Comparison of ENCODE assay signal across 8 cellular contexts in the genomic region with DNA sequence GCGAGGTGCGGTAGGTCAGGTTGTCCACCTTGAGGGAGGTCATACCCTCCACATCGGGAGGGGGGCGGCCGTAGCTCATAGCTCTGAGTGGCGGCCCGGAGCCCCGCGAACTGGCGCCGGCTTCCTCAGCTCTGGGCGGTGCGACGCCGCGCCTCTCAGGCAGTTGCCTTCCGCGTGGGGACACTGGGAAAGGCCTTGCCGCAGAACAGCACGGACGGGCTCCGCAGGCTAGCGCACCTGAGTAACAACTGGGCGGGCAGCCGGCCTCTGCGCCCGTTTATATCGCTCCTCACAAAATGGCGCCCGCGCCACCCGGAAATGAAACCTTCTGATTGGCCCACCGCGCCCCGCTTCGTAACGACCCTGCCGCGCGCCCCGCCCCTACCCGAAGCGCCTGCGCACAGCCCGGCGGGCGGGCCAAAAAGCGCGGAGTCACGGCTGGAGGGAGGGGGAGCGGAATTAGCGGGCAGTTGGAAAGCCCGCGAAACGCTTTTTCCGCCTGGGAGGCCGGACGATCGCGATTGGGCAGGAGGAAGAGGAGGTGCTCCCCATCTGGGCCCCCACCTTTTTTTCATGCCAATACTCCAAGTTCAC. TPM values are rescaled to one million over a fixed set of nuclear protein-coding genes. Genes with fewer than 3 reads are reported as not detected.
DNase-seq lines count a peak whose midpoint lies in the region; ATAC-seq lines count a peak whose summit lies in the region.

A gene with protein sequence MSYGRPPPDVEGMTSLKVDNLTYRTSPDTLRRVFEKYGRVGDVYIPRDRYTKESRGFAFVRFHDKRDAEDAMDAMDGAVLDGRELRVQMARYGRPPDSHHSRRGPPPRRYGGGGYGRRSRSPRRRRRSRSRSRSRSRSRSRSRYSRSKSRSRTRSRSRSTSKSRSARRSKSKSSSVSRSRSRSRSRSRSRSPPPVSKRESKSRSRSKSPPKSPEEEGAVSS (minus strand): TSS at position 250 of the 594 bp plus-strand sequence. CDS start 171 bp downstream, at position 79.

- H2BK5ac ChIP-seq in mesendoderm (ENCODE audit: low read length), result peak within 1 kb of the TSS; percentile 97

- H2BK120ac ChIP-seq in mesendoderm (ENCODE audit: low read depth, low read length), result peak within 1 kb of the TSS; percentile 83

- H2BK15ac ChIP-seq in mesendoderm (replicated peaks; ENCODE audit: low read depth), result no peak within 1 kb of the TSS

- H3K4me1 Mint-ChIP-seq in activated CD8-positive, alpha-beta memory T cell treated with anti-CD3 and anti-CD28 coated beads, Interleukin-2, amount 10 ng/mL, durations not matched to agents 7 days and 5 days, result peaks cover 42% of the 10 kb centered on the region

- H3K36me3 ChIP-seq in NT2/D1 (ENCODE audit: insufficient read depth, insufficient read length, low read length), result peaks cover 61% of the 10 kb centered on the region
- no peaks in the 10 kb centered on the region for H3K36me3 ChIP-seq in endocrine pancreas (ENCODE audit: control insufficient read depth, insufficient read depth, low read length)
- peaks cover 17% of the 10 kb centered on the region for H3K36me3 ChIP-seq in mesendoderm (ENCODE audit: control insufficient read depth, insufficient read depth, low read length)

- no peak within 1 kb of the TSS for H4K8ac ChIP-seq in mesendoderm (ENCODE audit: low read depth, low read length)

- H3K36me3 Mint-ChIP-seq in activated CD8-positive, alpha-beta memory T cell treated with anti-CD3 and anti-CD28 coated beads, Interleukin-2, amount 10 ng/mL, durations not matched to agents 7 days and 5 days, result peaks cover 53% of the 10 kb centered on the region

- H3K4me1 ChIP-seq in NT2/D1 (ENCODE audit: insufficient read depth, insufficient read length) (no peaks in the 10 kb centered on the region), endocrine pancreas (ENCODE audit: control insufficient read depth, insufficient read depth, low read length) (peaks cover 31% of the 10 kb centered on the region), mesendoderm (ENCODE audit: control insufficient read depth, low read depth, low read length) (peaks cover 4% of the 10 kb centered on the region)

- peak within 1 kb of the TSS; percentile 100 for H3K27ac Mint-ChIP-seq in activated CD8-positive, alpha-beta memory T cell treated with anti-CD3 and anti-CD28 coated beads, Interleukin-2, amount 10 ng/mL, durations not matched to agents 7 days and 5 days

- peaks cover 38% of the 10 kb centered on the region for H3K79me2 ChIP-seq in mesendoderm (ENCODE audit: control insufficient read depth, insufficient read depth, low read length)

- CTCF ChIA-PET in activated CD8-positive, alpha-beta memory T cell treated with anti-CD3 and anti-CD28 coated beads, Interleukin-2, amount 10 ng/mL, durations not matched to agents 7 days and 5 days (lab: Charles Lee), result interaction anchor here (1.0 to 4.7 kb wide), 4 partner anchors 10 to 43 kb away, joined by 3 to 28 read pairs (median 6); a partner anchor contains a TSS

- peak within 1 kb of the TSS; percentile 85 for H3K4me2 ChIP-seq in mesendoderm (ENCODE audit: low read length)

- peak; percentile 99 for DNase-seq in COR-L47 (lab: John Stamatoyannopoulos, UW)
- DNase-seq in HUDEP-2 (lab: John Stamatoyannopoulos, UW; ENCODE audit: unreplicated experiment in 76 of 76), result peak in 75 of 76 experiments; percentile 84 to 99 (median 98)
- DNase-seq in NT2/D1 (ENCODE audit: low read depth, low spot score), result peak; percentile 94
- DNase-seq in activated CD8-positive, alpha-beta memory T cell treated with anti-CD3 and anti-CD28 coated beads, Interleukin-2, amount 10 ng/mL, durations not matched to agents 7 days and 5 days, result peak; percentile 99
- peak; percentile 100 for DNase-seq in mesendoderm
- DNase-seq in stimulated activated CD8-positive, alpha-beta memory T cell treated with anti-CD3 and anti-CD28 coated beads, Interleukin-15, amount 100 ng/mL, for 1 hour (ENCODE audit: low read depth), result peak; percentile 92

- peak within 1 kb of the TSS; percentile 93 for H2AK5ac ChIP-seq in mesendoderm (ENCODE audit: low read length)

- no peaks in the 10 kb centered on the region for H3K27me3 Mint-ChIP-seq in activated CD8-positive, alpha-beta memory T cell treated with anti-CD3 and anti-CD28 coated beads, Interleukin-2, amount 10 ng/mL, durations not matched to agents 7 days and 5 days

- H3K9me3 ChIP-seq in NT2/D1 (ENCODE audit: insufficient read depth, low read length) (no peaks in the 10 kb centered on the region), endocrine pancreas (ENCODE audit: control insufficient read depth, low read length) (no peaks in the 10 kb centered on the region)

- no peaks in the 10 kb centered on the region for H3K27me3 ChIP-seq in NT2/D1 (ENCODE audit: insufficient read depth, insufficient read length)
- no peaks in the 10 kb centered on the region for H3K27me3 ChIP-seq in endocrine pancreas (ENCODE audit: control insufficient read depth, insufficient read depth, low read length)
- H3K27me3 ChIP-seq in mesendoderm (ENCODE audit: insufficient read depth, low read length, poor library complexity), result no peaks in the 10 kb centered on the region

- peak within 1 kb of the TSS; percentile 92 for H3K4me3 Mint-ChIP-seq in activated CD8-positive, alpha-beta memory T cell treated with anti-CD3 and anti-CD28 coated beads, Interleukin-2, amount 10 ng/mL, durations not matched to agents 7 days and 5 days

- H4K5ac ChIP-seq in mesendoderm (ENCODE audit: low read length), result no peak within 1 kb of the TSS

- ATAC-seq in GM21381 (IDR thresholded peaks at IDR 0.05; ENCODE audit: unreplicated experiment), result peak; percentile 64
- ATAC-seq in activated CD8-positive, alpha-beta memory T cell treated with anti-CD3 and anti-CD28 coated beads, Interleukin-2, amount 10 ng/mL, durations not matched to agents 7 days and 5 days, result peak; percentile 74

- H3K56ac ChIP-seq in mesendoderm (ENCODE audit: low read length), result peak within 1 kb of the TSS; percentile 100

- H3K27ac ChIP-seq in mesendoderm (ENCODE audit: low read depth, low read length), result peak within 1 kb of the TSS; percentile 100

- H3K4me3 ChIP-seq in NT2/D1 (ENCODE audit: insufficient read length, low read depth) (peak within 1 kb of the TSS; percentile 100), endocrine pancreas (ENCODE audit: control insufficient read depth, insufficient read depth, low read length) (peak within 1 kb of the TSS; percentile 95), mesendoderm (ENCODE audit: low read length) (peak within 1 kb of the TSS; percentile 84)

- peak within 1 kb of the TSS; percentile 97 for H3K18ac ChIP-seq in mesendoderm (ENCODE audit: low read length)

- no peaks in the 10 kb centered on the region for H3K9me3 Mint-ChIP-seq in activated CD8-positive, alpha-beta memory T cell treated with anti-CD3 and anti-CD28 coated beads, Interleukin-2, amount 10 ng/mL, durations not matched to agents 7 days and 5 days (ENCODE audit: low read depth)

- peak within 1 kb of the TSS; percentile 100 for H3K23ac ChIP-seq in mesendoderm (ENCODE audit: low read length)

- peaks cover 2% of the 10 kb centered on the region for H3K79me1 ChIP-seq in mesendoderm (ENCODE audit: low read length)

- peak within 1 kb of the TSS; percentile 100 for H3K9ac ChIP-seq in NT2/D1 (ENCODE audit: insufficient read length, low read depth)
- H3K9ac ChIP-seq in endocrine pancreas (ENCODE audit: control insufficient read depth, insufficient read depth, low read length), result peak within 1 kb of the TSS; percentile 99
- peak within 1 kb of the TSS; percentile 100 for H3K9ac ChIP-seq in mesendoderm (ENCODE audit: low read length)

- WGBS in mesendoderm (ENCODE audit: extremely low coverage, insufficient coverage, low lambda C conversion rate), result no CpG with 5 or more reads among the region's 60 CpGs

- peak within 1 kb of the TSS; percentile 74 for H3K4ac ChIP-seq in mesendoderm (ENCODE audit: low read depth, low read length)

RNA-seq across cellular contexts. Expression of the gene that starts here (rescaled TPM):
- 100 to 1,000 TPM; 443 to 471 TPM for total RNA-seq in activated CD8-positive, alpha-beta memory T cell treated with anti-CD3 and anti-CD28 coated beads, Interleukin-2, amount 10 ng/mL, durations not matched to agents 7 days and 5 days
- 501 TPM for polyA plus RNA-seq in mesendoderm (2013, experiment 1 of 2)
- polyA plus RNA-seq in mesendoderm (2013, experiment 2 of 2), result 494 TPM

Comparison
In these comparisons a context has a peak if more than half of its experiments do, and no peak if none do; other contexts are left out.
1. Peak in every context shown above with its lines: DNase-seq, ATAC-seq, H3K4me3 ChIP-seq and H3K27ac ChIP-seq.